In the genomic region with DNA sequence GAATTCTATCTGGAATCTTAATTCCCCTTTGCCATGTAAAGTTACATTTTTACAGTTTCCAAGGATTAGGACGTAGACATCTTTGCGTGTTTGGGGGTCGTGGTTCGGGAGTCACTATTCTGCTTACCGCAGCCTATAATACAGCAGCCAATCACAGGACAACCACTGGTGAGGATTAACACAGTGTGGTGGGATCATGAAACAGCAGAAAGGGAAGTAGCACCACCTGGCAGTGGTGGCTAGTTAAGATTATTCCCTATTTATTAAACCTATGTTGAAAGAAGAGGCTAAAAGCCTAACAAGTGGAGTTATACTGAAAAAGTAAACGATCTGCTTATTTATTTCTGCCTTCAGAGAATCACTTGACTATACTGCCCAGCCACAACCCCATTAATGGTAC, we compare ENCODE assay signal across 22 cellular contexts.
"Had no signal": no experiment of that assay in that cellular context is flagged by ENCODE, and none has a peak within 500 bp of the region (broad histone marks: within the 10 kb centered on the region; RNA-seq: fewer than 3 reads in every experiment).

No MANE protein-coding gene starts in this region.

- H3K4me1 Mint-ChIP-seq: activated naive CD8-positive, alpha-beta T cell treated with anti-CD3 and anti-CD28 coated beads, Interleukin-2, amount 10 ng/mL, durations not matched to agents 7 days and 5 days; memory B cell; naive B cell had no signal

- H3K27me3 Mint-ChIP-seq: activated CD4-positive, alpha-beta T cell treated with anti-CD3 and anti-CD28 coated beads for 36 hours; activated naive CD8-positive, alpha-beta T cell treated with anti-CD3 and anti-CD28 coated beads, Interleukin-2, amount 10 ng/mL, durations not matched to agents 7 days and 5 days; activated T-helper 17 cell treated with anti-CD3 and anti-CD28 coated beads, Interleukin-2, amount 50 U/mL, for 72 hours; dendritic cell treated with granulocyte-macrophage colony-stimulating factor and Interleukin-4, amounts not matched to agents 40 ng/mL and 50 ng/mL, for 4 days; memory B cell; naive B cell; stimulated activated naive CD8-positive, alpha-beta T cell treated with anti-CD3 and anti-CD28 coated beads, Interleukin-15, Interleukin-2, amounts not matched to agents 100 ng/mL and 50 ng/mL, for 24 hours had no signal

- H3K27ac Mint-ChIP-seq: activated CD4-positive, alpha-beta T cell treated with anti-CD3 and anti-CD28 coated beads for 36 hours; activated naive CD8-positive, alpha-beta T cell treated with anti-CD3 and anti-CD28 coated beads, Interleukin-2, amount 10 ng/mL, durations not matched to agents 7 days and 5 days; activated T-helper 17 cell treated with anti-CD3 and anti-CD28 coated beads, Interleukin-2, amount 50 U/mL, for 72 hours; dendritic cell treated with granulocyte-macrophage colony-stimulating factor and Interleukin-4, amounts not matched to agents 40 ng/mL and 50 ng/mL, for 4 days; memory B cell; naive B cell; stimulated activated naive CD8-positive, alpha-beta T cell treated with anti-CD3 and anti-CD28 coated beads, Interleukin-15, Interleukin-2, amounts not matched to agents 100 ng/mL and 50 ng/mL, for 24 hours had no signal

- DNase-seq: activated CD4-positive, alpha-beta T cell treated with anti-CD3 and anti-CD28 coated beads for 36 hours; activated CD4-positive, alpha-beta T cell treated with anti-CD3 and anti-CD28 coated beads, Interleukin-2, amount 50 U/mL, for 48 hours; activated naive CD4-positive, alpha-beta T cell treated with Interleukin-2 at 50 U/mL for 16 hours; activated naive CD8-positive, alpha-beta T cell treated with anti-CD3 and anti-CD28 coated beads, Interleukin-2, amount 10 ng/mL, durations not matched to agents 7 days and 5 days; amygdala; effector CD8-positive, alpha-beta T cell; heart right ventricle; mucosa of descending colon; naive B cell; psoas muscle; right cardiac atrium; stimulated activated CD4-positive, alpha-beta T cell treated with anti-CD3 and anti-CD28 coated beads, Interleukin-2, amount 100 ng/mL, for 48 hours; transverse colon; uterus had no signal

- H3K36me3 ChIP-seq: transverse colon, uterus had no signal

- H3K9me3 ChIP-seq: esophagus muscularis mucosa, heart right ventricle, mucosa of descending colon, psoas muscle, suprapubic skin, transverse colon, uterus had no signal

- ATAC-seq: activated CD4-positive, alpha-beta T cell treated with anti-CD3 and anti-CD28 coated beads for 36 hours; activated T-helper 17 cell treated with anti-CD3 and anti-CD28 coated beads, Interleukin-2, amount 50 U/mL, for 72 hours; heart right ventricle; mucosa of descending colon; right cardiac atrium had no signal

- H3K4me3 Mint-ChIP-seq: activated CD4-positive, alpha-beta T cell treated with anti-CD3 and anti-CD28 coated beads for 36 hours; activated naive CD8-positive, alpha-beta T cell treated with anti-CD3 and anti-CD28 coated beads, Interleukin-2, amount 10 ng/mL, durations not matched to agents 7 days and 5 days; activated T-helper 17 cell treated with anti-CD3 and anti-CD28 coated beads, Interleukin-2, amount 50 U/mL, for 72 hours; dendritic cell treated with granulocyte-macrophage colony-stimulating factor and Interleukin-4, amounts not matched to agents 40 ng/mL and 50 ng/mL, for 4 days; memory B cell; naive B cell; stimulated activated naive CD8-positive, alpha-beta T cell treated with anti-CD3 and anti-CD28 coated beads, Interleukin-15, Interleukin-2, amounts not matched to agents 100 ng/mL and 50 ng/mL, for 24 hours had no signal

- H3K4me3 ChIP-seq: cardiac muscle cell, esophagus muscularis mucosa, heart right ventricle, mucosa of descending colon, psoas muscle, skin epidermis, suprapubic skin, transverse colon, uterus had no signal

- H3K4me1 ChIP-seq: esophagus muscularis mucosa, heart right ventricle, psoas muscle, suprapubic skin, transverse colon, uterus had no signal

- H3K27me3 ChIP-seq: cardiac muscle cell, esophagus muscularis mucosa, heart right ventricle, suprapubic skin, transverse colon, uterus had no signal

- H3K27ac ChIP-seq: cardiac muscle cell, esophagus muscularis mucosa, heart right ventricle, psoas muscle, skin epidermis, suprapubic skin, transverse colon, uterus had no signal

- H3K9me3 Mint-ChIP-seq: activated T-helper 17 cell treated with anti-CD3 and anti-CD28 coated beads, Interleukin-2, amount 50 U/mL, for 72 hours; dendritic cell treated with granulocyte-macrophage colony-stimulating factor and Interleukin-4, amounts not matched to agents 40 ng/mL and 50 ng/mL, for 4 days; memory B cell; naive B cell had no signal
